In the genomic region with DNA sequence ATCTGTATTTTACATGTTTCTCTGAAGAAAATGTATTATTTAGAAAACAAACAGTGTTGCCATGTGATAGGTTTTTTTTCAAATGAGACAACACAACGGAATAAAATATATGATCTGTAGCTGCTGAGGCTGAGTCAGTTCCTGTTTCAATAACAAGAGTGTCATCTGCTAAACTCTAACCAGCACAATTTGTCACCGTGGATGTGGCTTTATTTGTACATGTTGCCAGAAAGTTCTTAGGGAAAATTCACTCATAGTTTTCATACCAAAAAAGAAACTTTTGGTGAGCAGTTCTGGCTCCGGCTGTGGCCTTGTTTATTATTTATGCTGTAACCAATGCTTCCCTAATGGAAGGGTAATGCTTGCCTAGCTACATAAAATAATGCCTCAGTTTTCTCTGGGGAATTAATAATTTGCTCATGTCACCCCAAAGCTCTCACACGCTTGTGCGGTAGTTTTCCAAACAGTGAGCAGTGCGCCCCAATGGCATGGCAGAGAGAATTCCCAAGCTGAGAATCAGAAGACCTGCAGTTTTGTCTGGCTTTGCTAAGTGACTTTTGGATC, we compare ENCODE assay signal across 1 cellular context.
TF ChIP-seq lines count a peak whose summit lies in the region.

No MANE protein-coding gene starts in this region.

TF ChIP-seq in K562, 482 proteins besides CTCF, POLR2A, EP300 and RAD21 (continued from another document and continues in another):
- TF ChIP-seq MYC (IDR thresholded peaks at IDR 0.05; ENCODE audit: low read depth, low read length) (no peak), MYC (CRISPR knock-in tag; IDR thresholded peaks at IDR 0.05; ENCODE audit: borderline replicate concordance, low read depth) (no peak), RBM17 (IDR thresholded peaks at IDR 0.05; ENCODE audit: borderline replicate concordance, low read depth, low read length) (no peak), NEUROD1 (IDR thresholded peaks at IDR 0.05; ENCODE audit: borderline replicate concordance, low read depth, low read length, partially characterized antibody) (peak; percentile 10), ZNF668 (CRISPR knock-in tag; IDR thresholded peaks at IDR 0.05) (no peak), ZSCAN32 (CRISPR knock-in tag; IDR thresholded peaks at IDR 0.05) (no peak), PPARD (CRISPR knock-in tag; IDR thresholded peaks at IDR 0.05) (no peak), SRSF3 (IDR thresholded peaks at IDR 0.05; ENCODE audit: insufficient read depth, low read length) (no peak), CBFA2T3 (IDR thresholded peaks at IDR 0.05) (peak; percentile 39; the same call in 1 of the 2 replicates), RBM25 (IDR thresholded peaks at IDR 0.05; ENCODE audit: low read depth, low read length, severe bottlenecking) (no peak), ZNF217 (CRISPR knock-in tag; IDR thresholded peaks at IDR 0.05) (no peak), ZKSCAN8 (CRISPR knock-in tag; IDR thresholded peaks at IDR 0.05) (peak; percentile 14; the same call in 1 of the 2 replicates), ZNF408 (CRISPR knock-in tag; IDR thresholded peaks at IDR 0.05; ENCODE audit: low read depth) (no peak), ZNF134 (CRISPR knock-in tag; conservative IDR thresholded peaks at IDR 0.05) (no peak), MYNN (IDR thresholded peaks at IDR 0.05) (no peak), MYNN (CRISPR knock-in tag; IDR thresholded peaks at IDR 0.05) (no peak), PYGO2 (tag; IDR thresholded peaks at IDR 0.05) (no peak), PHF21A (IDR thresholded peaks at IDR 0.05; ENCODE audit: borderline replicate concordance, low read depth) (no peak), RBM39 (optimal IDR thresholded peaks at IDR 0.05; ENCODE audit: low read depth, low read length) (no peak), ZEB2 (IDR thresholded peaks at IDR 0.05) (no peak), ZNF184 (CRISPR knock-in tag; IDR thresholded peaks at IDR 0.05) (no peak), BMI1 (IDR thresholded peaks at IDR 0.05; ENCODE audit: low read length) (no peak), POLR2AphosphoS5 (IDR thresholded peaks at IDR 0.05; ENCODE audit: control insufficient read depth, insufficient read depth, low read depth, low read length) (no peak), BRCA1 (IDR thresholded peaks at IDR 0.05) (no peak), BRCA1 (CRISPR knock-in tag; IDR thresholded peaks at IDR 0.05) (no peak)
- TF ChIP-seq, protein P1, sequence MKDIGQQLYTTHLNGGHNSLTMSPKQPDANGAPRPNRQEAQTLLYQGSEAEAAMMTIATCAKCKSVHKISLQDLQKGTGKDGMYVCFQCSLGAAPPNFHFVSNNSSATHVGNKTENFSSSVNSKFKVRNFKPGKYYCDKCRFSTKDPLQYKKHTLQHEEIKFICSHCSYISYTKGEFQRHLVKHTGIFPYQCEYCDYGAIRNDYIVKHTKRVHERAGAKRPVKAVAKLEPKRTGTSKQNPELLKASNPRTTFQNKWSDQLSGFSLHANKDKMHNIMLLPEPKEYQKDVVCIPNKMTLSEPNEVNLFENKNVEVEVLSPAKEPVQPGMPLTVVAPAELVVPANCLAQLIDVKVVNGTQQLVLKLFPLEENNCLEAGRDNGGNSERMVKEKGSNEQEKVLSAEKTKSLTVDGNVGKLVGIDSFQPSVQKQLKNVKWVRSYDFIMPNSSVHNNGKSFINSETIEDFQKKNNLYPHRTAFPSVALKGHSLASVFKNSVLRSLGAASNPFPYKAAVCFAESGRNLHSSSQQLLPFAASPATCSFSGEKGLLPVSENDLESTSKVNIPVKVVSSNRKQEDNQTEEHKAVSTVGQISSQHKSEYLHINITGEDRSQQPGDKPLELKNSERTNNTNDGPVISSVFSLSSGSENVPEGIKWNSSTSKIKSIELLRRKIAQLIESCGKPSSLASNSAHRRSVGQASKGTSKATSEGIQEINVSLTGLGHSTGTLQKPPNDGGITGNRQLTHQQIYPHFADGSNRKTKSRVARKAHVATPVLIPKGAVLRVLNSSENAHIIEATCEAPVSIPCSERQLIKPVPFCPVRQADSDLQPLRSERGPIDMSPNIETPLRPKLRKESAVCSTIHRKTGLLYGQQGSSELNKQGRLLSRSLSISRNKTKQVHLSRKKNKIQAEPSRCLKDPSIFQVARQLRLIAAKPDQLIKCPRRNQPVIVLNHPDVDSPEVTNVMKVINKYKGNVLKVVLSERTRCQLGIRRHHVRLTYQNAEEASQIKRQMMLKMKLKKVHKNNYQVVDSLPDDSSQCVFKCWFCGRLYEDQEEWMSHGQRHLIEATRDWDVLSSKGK (CRISPR knock-in tag; IDR thresholded peaks at IDR 0.05), result no peak
- TF ChIP-seq, protein P2, sequence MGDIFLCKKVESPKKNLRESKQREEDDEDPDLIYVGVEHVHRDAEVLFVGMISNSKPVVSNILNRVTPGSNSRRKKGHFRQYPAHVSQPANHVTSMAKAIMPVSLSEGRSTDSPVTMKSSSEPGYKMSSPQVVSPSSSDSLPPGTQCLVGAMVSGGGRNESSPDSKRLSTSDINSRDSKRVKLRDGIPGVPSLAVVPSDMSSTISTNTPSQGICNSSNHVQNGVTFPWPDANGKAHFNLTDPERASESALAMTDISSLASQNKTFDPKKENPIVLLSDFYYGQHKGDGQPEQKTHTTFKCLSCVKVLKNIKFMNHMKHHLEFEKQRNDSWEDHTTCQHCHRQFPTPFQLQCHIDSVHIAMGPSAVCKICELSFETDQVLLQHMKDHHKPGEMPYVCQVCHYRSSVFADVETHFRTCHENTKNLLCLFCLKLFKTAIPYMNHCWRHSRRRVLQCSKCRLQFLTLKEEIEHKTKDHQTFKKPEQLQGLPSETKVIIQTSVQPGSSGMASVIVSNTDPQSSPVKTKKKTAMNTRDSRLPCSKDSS (IDR thresholded peaks at IDR 0.05; ENCODE audit: low read depth, partially characterized antibody), result no peak
- TF ChIP-seq, protein P3, sequence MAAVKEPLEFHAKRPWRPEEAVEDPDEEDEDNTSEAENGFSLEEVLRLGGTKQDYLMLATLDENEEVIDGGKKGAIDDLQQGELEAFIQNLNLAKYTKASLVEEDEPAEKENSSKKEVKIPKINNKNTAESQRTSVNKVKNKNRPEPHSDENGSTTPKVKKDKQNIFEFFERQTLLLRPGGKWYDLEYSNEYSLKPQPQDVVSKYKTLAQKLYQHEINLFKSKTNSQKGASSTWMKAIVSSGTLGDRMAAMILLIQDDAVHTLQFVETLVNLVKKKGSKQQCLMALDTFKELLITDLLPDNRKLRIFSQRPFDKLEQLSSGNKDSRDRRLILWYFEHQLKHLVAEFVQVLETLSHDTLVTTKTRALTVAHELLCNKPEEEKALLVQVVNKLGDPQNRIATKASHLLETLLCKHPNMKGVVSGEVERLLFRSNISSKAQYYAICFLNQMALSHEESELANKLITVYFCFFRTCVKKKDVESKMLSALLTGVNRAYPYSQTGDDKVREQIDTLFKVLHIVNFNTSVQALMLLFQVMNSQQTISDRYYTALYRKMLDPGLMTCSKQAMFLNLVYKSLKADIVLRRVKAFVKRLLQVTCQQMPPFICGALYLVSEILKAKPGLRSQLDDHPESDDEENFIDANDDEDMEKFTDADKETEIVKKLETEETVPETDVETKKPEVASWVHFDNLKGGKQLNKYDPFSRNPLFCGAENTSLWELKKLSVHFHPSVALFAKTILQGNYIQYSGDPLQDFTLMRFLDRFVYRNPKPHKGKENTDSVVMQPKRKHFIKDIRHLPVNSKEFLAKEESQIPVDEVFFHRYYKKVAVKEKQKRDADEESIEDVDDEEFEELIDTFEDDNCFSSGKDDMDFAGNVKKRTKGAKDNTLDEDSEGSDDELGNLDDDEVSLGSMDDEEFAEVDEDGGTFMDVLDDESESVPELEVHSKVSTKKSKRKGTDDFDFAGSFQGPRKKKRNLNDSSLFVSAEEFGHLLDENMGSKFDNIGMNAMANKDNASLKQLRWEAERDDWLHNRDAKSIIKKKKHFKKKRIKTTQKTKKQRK (IDR thresholded peaks at IDR 0.05; ENCODE audit: borderline replicate concordance, low read depth, low read length), result no peak
- TF ChIP-seq, protein P4, sequence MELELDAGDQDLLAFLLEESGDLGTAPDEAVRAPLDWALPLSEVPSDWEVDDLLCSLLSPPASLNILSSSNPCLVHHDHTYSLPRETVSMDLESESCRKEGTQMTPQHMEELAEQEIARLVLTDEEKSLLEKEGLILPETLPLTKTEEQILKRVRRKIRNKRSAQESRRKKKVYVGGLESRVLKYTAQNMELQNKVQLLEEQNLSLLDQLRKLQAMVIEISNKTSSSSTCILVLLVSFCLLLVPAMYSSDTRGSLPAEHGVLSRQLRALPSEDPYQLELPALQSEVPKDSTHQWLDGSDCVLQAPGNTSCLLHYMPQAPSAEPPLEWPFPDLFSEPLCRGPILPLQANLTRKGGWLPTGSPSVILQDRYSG (tag; conservative IDR thresholded peaks at IDR 0.05; ENCODE audit: low read depth), result no peak
- TF ChIP-seq, protein P5, sequence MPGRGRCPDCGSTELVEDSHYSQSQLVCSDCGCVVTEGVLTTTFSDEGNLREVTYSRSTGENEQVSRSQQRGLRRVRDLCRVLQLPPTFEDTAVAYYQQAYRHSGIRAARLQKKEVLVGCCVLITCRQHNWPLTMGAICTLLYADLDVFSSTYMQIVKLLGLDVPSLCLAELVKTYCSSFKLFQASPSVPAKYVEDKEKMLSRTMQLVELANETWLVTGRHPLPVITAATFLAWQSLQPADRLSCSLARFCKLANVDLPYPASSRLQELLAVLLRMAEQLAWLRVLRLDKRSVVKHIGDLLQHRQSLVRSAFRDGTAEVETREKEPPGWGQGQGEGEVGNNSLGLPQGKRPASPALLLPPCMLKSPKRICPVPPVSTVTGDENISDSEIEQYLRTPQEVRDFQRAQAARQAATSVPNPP (IDR thresholded peaks at IDR 0.05; ENCODE audit: borderline replicate concordance, insufficient read depth, insufficient read length), result no peak
- TF ChIP-seq, protein P6, sequence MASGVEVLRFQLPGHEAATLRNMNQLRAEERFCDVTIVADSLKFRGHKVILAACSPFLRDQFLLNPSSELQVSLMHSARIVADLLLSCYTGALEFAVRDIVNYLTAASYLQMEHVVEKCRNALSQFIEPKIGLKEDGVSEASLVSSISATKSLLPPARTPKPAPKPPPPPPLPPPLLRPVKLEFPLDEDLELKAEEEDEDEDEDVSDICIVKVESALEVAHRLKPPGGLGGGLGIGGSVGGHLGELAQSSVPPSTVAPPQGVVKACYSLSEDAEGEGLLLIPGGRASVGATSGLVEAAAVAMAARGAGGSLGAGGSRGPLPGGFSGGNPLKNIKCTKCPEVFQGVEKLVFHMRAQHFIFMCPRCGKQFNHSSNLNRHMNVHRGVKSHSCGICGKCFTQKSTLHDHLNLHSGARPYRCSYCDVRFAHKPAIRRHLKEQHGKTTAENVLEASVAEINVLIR (CRISPR knock-in tag; IDR thresholded peaks at IDR 0.05), result peak; percentile 28; the same call in 1 of the 2 replicates
- TF ChIP-seq, protein P7, sequence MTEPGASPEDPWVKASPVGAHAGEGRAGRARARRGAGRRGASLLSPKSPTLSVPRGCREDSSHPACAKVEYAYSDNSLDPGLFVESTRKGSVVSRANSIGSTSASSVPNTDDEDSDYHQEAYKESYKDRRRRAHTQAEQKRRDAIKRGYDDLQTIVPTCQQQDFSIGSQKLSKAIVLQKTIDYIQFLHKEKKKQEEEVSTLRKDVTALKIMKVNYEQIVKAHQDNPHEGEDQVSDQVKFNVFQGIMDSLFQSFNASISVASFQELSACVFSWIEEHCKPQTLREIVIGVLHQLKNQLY (CRISPR knock-in tag; conservative IDR thresholded peaks at IDR 0.05), result no peak
- TF ChIP-seq, protein P8, sequence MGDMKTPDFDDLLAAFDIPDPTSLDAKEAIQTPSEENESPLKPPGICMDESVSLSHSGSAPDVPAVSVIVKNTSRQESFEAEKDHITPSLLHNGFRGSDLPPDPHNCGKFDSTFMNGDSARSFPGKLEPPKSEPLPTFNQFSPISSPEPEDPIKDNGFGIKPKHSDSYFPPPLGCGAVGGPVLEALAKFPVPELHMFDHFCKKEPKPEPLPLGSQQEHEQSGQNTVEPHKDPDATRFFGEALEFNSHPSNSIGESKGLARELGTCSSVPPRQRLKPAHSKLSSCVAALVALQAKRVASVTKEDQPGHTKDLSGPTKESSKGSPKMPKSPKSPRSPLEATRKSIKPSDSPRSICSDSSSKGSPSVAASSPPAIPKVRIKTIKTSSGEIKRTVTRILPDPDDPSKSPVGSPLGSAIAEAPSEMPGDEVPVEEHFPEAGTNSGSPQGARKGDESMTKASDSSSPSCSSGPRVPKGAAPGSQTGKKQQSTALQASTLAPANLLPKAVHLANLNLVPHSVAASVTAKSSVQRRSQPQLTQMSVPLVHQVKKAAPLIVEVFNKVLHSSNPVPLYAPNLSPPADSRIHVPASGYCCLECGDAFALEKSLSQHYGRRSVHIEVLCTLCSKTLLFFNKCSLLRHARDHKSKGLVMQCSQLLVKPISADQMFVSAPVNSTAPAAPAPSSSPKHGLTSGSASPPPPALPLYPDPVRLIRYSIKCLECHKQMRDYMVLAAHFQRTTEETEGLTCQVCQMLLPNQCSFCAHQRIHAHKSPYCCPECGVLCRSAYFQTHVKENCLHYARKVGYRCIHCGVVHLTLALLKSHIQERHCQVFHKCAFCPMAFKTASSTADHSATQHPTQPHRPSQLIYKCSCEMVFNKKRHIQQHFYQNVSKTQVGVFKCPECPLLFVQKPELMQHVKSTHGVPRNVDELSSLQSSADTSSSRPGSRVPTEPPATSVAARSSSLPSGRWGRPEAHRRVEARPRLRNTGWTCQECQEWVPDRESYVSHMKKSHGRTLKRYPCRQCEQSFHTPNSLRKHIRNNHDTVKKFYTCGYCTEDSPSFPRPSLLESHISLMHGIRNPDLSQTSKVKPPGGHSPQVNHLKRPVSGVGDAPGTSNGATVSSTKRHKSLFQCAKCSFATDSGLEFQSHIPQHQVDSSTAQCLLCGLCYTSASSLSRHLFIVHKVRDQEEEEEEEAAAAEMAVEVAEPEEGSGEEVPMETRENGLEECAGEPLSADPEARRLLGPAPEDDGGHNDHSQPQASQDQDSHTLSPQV (IDR thresholded peaks at IDR 0.05), result no peak; the same call in 1 of the 2 replicates
- TF ChIP-seq, protein P9, sequence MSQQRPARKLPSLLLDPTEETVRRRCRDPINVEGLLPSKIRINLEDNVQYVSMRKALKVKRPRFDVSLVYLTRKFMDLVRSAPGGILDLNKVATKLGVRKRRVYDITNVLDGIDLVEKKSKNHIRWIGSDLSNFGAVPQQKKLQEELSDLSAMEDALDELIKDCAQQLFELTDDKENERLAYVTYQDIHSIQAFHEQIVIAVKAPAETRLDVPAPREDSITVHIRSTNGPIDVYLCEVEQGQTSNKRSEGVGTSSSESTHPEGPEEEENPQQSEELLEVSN (IDR thresholded peaks at IDR 0.05; ENCODE audit: borderline replicate concordance in 1 of 2, extremely low read depth in 1 of 2, insufficient read depth in 1 of 2, insufficient read length in 1 of 2, low read depth in 1 of 2, low read length in 1 of 2, poor library complexity in 1 of 2, severe bottlenecking in 1 of 2), result no peak
- TF ChIP-seq, protein P10, sequence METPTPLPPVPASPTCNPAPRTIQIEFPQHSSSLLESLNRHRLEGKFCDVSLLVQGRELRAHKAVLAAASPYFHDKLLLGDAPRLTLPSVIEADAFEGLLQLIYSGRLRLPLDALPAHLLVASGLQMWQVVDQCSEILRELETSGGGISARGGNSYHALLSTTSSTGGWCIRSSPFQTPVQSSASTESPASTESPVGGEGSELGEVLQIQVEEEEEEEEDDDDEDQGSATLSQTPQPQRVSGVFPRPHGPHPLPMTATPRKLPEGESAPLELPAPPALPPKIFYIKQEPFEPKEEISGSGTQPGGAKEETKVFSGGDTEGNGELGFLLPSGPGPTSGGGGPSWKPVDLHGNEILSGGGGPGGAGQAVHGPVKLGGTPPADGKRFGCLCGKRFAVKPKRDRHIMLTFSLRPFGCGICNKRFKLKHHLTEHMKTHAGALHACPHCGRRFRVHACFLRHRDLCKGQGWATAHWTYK (CRISPR knock-in tag; IDR thresholded peaks at IDR 0.05), result no peak
